ENCODE assay signal across 21 cellular contexts in the genomic region with DNA sequence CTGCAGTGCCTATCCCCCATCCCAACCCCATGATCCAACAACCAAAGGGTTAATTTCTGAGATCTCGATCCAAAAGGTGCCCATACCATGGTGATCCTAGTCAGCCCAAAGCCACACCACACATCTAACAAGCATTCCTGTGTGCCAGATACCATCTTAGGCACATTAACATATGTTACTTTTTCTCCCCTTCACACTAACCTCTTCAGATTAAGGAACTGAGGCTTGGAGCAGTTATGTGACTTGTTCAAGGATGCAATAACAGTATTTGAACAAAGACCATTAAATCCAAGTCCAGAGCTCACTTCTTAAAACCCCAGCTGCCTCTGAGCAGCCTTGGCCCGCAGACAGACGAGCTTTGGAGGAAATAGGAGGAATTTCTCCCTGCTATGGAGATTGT.
A peak's percentile ranks its signal among the peaks of the same experiment; 100 is the strongest.
DNase-seq lines count a peak whose midpoint lies in the region; ATAC-seq and TF ChIP-seq lines count a peak whose summit lies in the region.
"Had no signal": no experiment of that assay in that cellular context is flagged by ENCODE, and none has a peak within 500 bp of the region (broad histone marks: within the 10 kb centered on the region; RNA-seq: fewer than 3 reads in every experiment).

No MANE protein-coding gene starts in this region.

- TF ChIP-seq POLR2A in body of pancreas (IDR thresholded peaks at IDR 0.05): no peak

- H3K9me3 ChIP-seq in muscle layer of colon (ENCODE audit: low read length) (no peaks in the 10 kb centered on the region), tibial artery (no peaks in the 10 kb centered on the region), body of pancreas (no peaks in the 10 kb centered on the region)
- H3K9me3 ChIP-seq: Caco-2 had no signal

- H3K4me1 ChIP-seq in muscle layer of colon (ENCODE audit: insufficient read depth, low read length) (peaks cover 65% of the 10 kb centered on the region), tibial artery (peaks cover 0 to 48% (median 29%) of the 10 kb centered on the region in 4 donors), body of pancreas (no peaks in the 10 kb centered on the region)
- H3K4me1 ChIP-seq: Caco-2 had no signal

- no peak overlapping the region for H3K9ac ChIP-seq in muscle layer of colon (ENCODE audit: low read length)

- DNase-seq in DMS79 treated with DMSO at 0.1 percent for 48 hours (lab: John Stamatoyannopoulos, UW): peak; percentile 75
- no peak for DNase-seq in dorsolateral prefrontal cortex
- no peak for DNase-seq in tibial artery
- no peak for DNase-seq in DMS114 treated with DMSO at 0.1 percent for 48 hours (lab: John Stamatoyannopoulos, UW; ENCODE audit: unreplicated experiment)
- DNase-seq in activated CD8-positive, alpha-beta memory T cell treated with anti-CD3 and anti-CD28 coated beads, Interleukin-2, amount 50 U/mL, for 4 hours: no peak
- DNase-seq in epidermal melanocyte (ENCODE audit: insufficient read length, low spot score): no peak
- DNase-seq in body of pancreas: no peak
- DNase-seq: Caco-2; CD4-positive, CD25-positive, alpha-beta regulatory T cell; DMS153; GDM1; MV-4-11; NCI-H1105 treated with DMSO at 0.1 percent for 48 hours; NCI-H2029 treated with DMSO at 0.1 percent for 48 hours; NCI-H226; NCI-H510A treated with DMSO at 0.1 percent for 48 hours; NCI-H748 treated with DMSO at 0.1 percent for 48 hours; NK-92 treated with Interleukin-12 subunit alpha and Interleukin-12 subunit beta, amount 100 ng/mL, for 24 hours; SIG-M5 had no signal

- TF ChIP-seq CTCF in dorsolateral prefrontal cortex (IDR thresholded peaks at IDR 0.05 in 54 of 56, conservative IDR thresholded peaks at IDR 0.05 in 2 of 56; ENCODE audit: low read depth in 1 of 56, partially characterized antibody in 56 of 56): no peak
- TF ChIP-seq CTCF in tibial artery (IDR thresholded peaks at IDR 0.05): no peak
- no peak for TF ChIP-seq CTCF in body of pancreas (IDR thresholded peaks at IDR 0.05)

- intact Hi-C loops in dorsolateral prefrontal cortex (cut with DNase I) (no loop called here), tibial artery (cut with DNase I; ENCODE audit: low total_unique reads) (no loop called here), body of pancreas (cut with DNase I) (no loop called here)

- H3K27ac ChIP-seq in dorsolateral prefrontal cortex: peak overlapping the region in 37 of 59 donors; percentile 4 to 69 (median 40)
- H3K27ac ChIP-seq in muscle layer of colon (ENCODE audit: low read depth, low read length): peak overlapping the region; percentile 18
- peak overlapping the region; percentile 43 to 45 for H3K27ac ChIP-seq in tibial artery
- no peak overlapping the region for H3K27ac ChIP-seq in body of pancreas

- ATAC-seq in body of pancreas: no peak
- ATAC-seq: Panc1 had no signal

- 71 to 85% methylated on average over 3 of the region's 3 CpGs for WGBS in body of pancreas, 2 donors

- no peaks in the 10 kb centered on the region for H3K36me3 ChIP-seq in muscle layer of colon (ENCODE audit: insufficient read depth, low read length)
- no peaks in the 10 kb centered on the region for H3K36me3 ChIP-seq in tibial artery
- H3K36me3 ChIP-seq in body of pancreas (replicated peaks in 1 of 2; ENCODE audit: insufficient read depth in 1 of 2, low read depth in 2 of 2): no peaks in the 10 kb centered on the region

- H3K4me3 ChIP-seq in dorsolateral prefrontal cortex (no peak overlapping the region), muscle layer of colon (ENCODE audit: low read depth in 1 of 2, low read length in 2 of 2) (no peak overlapping the region), tibial artery (no peak overlapping the region), body of pancreas (no peak overlapping the region)

- H3K27me3 ChIP-seq in dorsolateral prefrontal cortex: no peaks in the 10 kb centered on the region
- no peaks in the 10 kb centered on the region for H3K27me3 ChIP-seq in muscle layer of colon (ENCODE audit: control insufficient read depth in 1 of 2, insufficient read depth in 2 of 2, low read length in 2 of 2)
- H3K27me3 ChIP-seq in tibial artery: no peaks in the 10 kb centered on the region
- no peaks in the 10 kb centered on the region for H3K27me3 ChIP-seq in body of pancreas

Comparison
In these comparisons a context has a peak if more than half of its experiments do, and no peak if none do; other contexts are left out.
1. H3K27ac ChIP-seq: peak in dorsolateral prefrontal cortex (37 of 59), muscle layer of colon (single experiment) and tibial artery (2 of 2); none in body of pancreas (0 of 4).